Comparison of ENCODE assay signal across 8 cellular contexts in the genomic region with DNA sequence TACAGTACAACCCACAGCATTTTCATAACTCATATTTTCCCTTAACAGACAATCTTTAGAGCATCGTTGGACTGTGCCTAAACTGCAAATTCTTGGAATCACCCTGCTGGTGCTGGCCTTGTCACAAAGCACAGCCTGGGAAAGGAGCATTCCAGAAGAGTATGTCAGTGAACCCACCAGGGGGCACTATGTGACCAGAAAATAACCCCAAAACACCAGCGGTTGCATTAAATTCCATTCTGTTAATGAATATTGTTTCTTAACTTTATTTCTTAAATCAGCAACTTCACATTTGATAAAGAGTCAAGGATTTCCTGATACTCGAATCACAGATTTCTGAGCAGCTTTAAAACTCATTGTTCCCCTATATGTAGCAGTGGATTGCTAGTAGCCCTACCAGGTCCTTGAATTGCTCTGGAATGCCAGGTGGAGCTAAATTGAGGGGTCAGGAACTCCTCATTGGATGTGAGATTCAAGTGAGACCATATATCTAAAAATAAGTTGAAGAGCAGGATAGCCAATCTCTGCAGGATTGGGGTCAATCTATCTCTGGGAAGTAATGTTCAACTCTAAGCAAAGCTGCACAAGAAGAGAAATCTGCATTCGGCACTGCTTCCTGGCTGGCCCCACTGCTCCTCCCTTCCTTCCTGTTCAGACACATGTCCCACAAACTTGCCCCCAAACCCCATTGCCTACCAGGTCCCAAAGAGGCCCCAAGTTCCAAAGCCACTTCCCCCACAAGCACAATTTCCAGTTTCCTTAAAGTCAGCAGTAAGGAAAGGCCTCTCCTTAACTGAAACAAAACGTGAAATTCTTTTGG. TPM values are rescaled to one million over a fixed set of nuclear protein-coding genes. Genes with fewer than 3 reads are reported as not detected.
A peak's percentile ranks its signal among the peaks of the same experiment; 100 is the strongest.
DNase-seq lines count a peak whose midpoint lies in the region; ATAC-seq and TF ChIP-seq lines count a peak whose summit lies in the region.

No MANE protein-coding gene starts in this region.

- no peaks in the 10 kb centered on the region for H3K36me3 ChIP-seq in BJ (ENCODE audit: control insufficient read depth, insufficient read depth, low read length)
- H3K36me3 ChIP-seq in lung (ENCODE audit: control insufficient read depth in 2 of 2, insufficient read depth in 2 of 2, low read length in 2 of 2) = no peaks in the 10 kb centered on the region

- no peaks in the 10 kb centered on the region for H3K9me3 ChIP-seq in lung (ENCODE audit: control insufficient read depth in 2 of 2, insufficient read depth in 1 of 2, low read length in 1 of 2)

- no peak overlapping the region for H3K27ac ChIP-seq in lung (ENCODE audit: low read depth in 1 of 2, low read length in 1 of 2)

- no peak for ATAC-seq in lung (ENCODE audit: insufficient read depth, low FRiP score)

- no peaks in the 10 kb centered on the region for H3K4me1 ChIP-seq in lung (ENCODE audit: control insufficient read depth in 2 of 2, insufficient read depth in 2 of 2, low read length in 2 of 2)

- H3K27me3 ChIP-seq in BJ (ENCODE audit: control insufficient read depth, insufficient read depth, low read length) = no peaks in the 10 kb centered on the region
- H3K27me3 ChIP-seq in lung (ENCODE audit: control insufficient read depth, insufficient read depth) = no peaks in the 10 kb centered on the region

- H3K4me3 ChIP-seq in BJ (ENCODE audit: low read depth, low read length) = no peak overlapping the region
- no peak overlapping the region for H3K4me3 ChIP-seq in lung

- CTCF ChIA-PET in BJ (lab: Yijun Ruan, JAX) = interaction anchor here (0.6 to 7.2 kb wide), 28 partner anchors 8 to 594 kb away, joined by 3 to 111 read pairs (median 4); partner anchors contain the start of gene RAB4A

- POLR2A ChIA-PET in BJ (lab: Charles Lee) = no interaction called here

- no peak for DNase-seq in BJ (ENCODE audit: low read depth)
- DNase-seq in GOT3 (lab: John Stamatoyannopoulos, UW) = peak; percentile 45
- peak; percentile 84 for DNase-seq in NCI-H510A treated with DMSO at 0.1 percent for 48 hours (lab: John Stamatoyannopoulos, UW)
- DNase-seq in activated CD4-positive, alpha-beta T cell treated with anti-CD3 and anti-CD28 coated beads, Interleukin-2, amount 50 U/mL, for 1 hour = peak; percentile 63
- DNase-seq in dermis blood vessel endothelial cell = peak; percentile 84
- peak; percentile 66 for DNase-seq in lung (ENCODE audit: low spot score)
- peak; percentile 14 to 36 for DNase-seq in stimulated activated CD8-positive, alpha-beta memory T cell treated with anti-CD3 and anti-CD28 coated beads, Interleukin-2, amount 100 ng/mL, for 1 hour (ENCODE audit: low read depth in 2 of 2)
- no peak for DNase-seq in cortex of kidney (lab: John Stamatoyannopoulos, UW)

- TF ChIP-seq CTCF in BJ (IDR thresholded peaks at IDR 0.05; ENCODE audit: insufficient read depth, low read depth, low read length) (peak; percentile 71), lung (IDR thresholded peaks at IDR 0.05; ENCODE audit: control extremely low read depth, extremely low read depth) (peak; percentile 65)

- WGBS in lung, 2 donors = 4 to 10% methylated on average over 5 of the region's 5 CpGs

RNA-seq across cellular contexts. Expression of gene RAB4A, which starts 12.7 kb away (rescaled TPM):
- polyA plus RNA-seq in BJ (2011; rRNA removed) (24.8 and 26.6 TPM in 2 replicates), lung (10 to 100 TPM; 20.2 to 20.7 TPM)
- polyA minus RNA-seq in BJ (2011; rRNA and poly(A)+ RNA removed) = 3.4 and 4.0 TPM in 2 replicates
- total RNA-seq in dermis blood vessel endothelial cell (22.1 and 25.8 TPM in 2 replicates), lung (10 to 100 TPM; 32.3 to 54.4 TPM)

Comparison
In these comparisons a context has a peak if more than half of its experiments do, and no peak if none do; other contexts are left out.
1. DNase-seq: peak in GOT3 (single experiment), NCI-H510A treated with DMSO at 0.1 percent for 48 hours (single experiment), activated CD4-positive, alpha-beta T cell treated with anti-CD3 and anti-CD28 coated beads, Interleukin-2, amount 50 U/mL, for 1 hour (single experiment), dermis blood vessel endothelial cell (single experiment), lung (single experiment) and stimulated activated CD8-positive, alpha-beta memory T cell treated with anti-CD3 and anti-CD28 coated beads, Interleukin-2, amount 100 ng/mL, for 1 hour (2 of 2); none in BJ (single experiment) and cortex of kidney (single experiment).